In the genomic region with DNA sequence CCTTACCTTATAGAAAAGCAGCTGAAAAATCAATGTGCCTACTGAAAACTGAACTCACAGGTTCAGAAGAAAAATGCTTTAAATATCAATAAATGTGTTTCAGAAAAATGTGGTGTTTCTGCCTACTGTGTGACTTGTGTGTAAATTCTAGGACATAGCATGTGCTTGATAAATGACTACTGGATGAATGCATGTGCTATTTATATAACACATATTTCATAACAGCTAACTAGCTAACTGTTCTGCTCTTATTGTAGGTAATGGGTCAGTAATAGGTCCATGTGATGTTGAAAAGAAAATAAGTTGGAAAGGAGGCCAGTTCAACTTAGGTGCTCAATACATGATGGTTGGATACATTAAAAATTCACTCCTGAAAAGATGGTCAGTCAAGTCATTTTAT, we compare ENCODE assay signal across 8 cellular contexts.
"Had no signal": no experiment of that assay in that cellular context is flagged by ENCODE, and none has a peak within 500 bp of the region (broad histone marks: within the 10 kb centered on the region; RNA-seq: fewer than 3 reads in every experiment).

No MANE protein-coding gene starts in this region.

- ATAC-seq: GM12878 had no signal

- FAIRE-seq: G401.6, GM12878, GM12891, GM12892, GM18507, GM19239 had no signal

- DNase-seq: GDM1, GF-D8 had no signal

- H3K4me3 ChIP-seq: GM12878 had no signal
